1 cellular context compared by ENCODE assay signal in the genomic region with DNA sequence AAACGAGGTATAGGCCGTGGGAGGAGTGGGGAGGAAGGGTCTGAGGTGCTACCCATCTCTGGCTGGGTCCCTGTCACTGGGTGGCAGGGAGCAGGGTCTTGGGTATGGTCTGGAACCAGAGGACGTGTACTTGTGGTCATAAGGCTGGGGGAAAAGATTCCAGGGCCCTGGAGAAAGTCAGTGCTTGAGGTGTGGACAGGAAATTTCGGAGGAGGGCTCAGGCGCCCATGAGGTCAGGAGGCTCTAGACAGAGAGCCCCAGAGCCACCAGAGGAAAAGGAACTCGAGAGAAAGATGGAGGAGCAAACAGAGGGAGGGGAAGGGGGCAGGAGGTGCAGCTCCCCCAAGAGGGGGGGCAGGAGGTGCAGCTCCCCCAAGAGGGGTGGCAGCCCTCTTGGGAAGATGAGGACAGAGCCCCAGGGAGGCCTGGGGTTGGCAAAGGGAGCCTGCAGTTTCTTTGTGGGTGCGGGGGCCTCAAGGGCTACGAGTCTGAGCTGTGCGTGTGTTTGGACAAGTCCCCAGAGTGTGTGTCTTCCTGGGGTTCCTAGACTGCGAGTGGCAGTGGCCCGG.
TF ChIP-seq lines count a peak whose summit lies in the region.

No MANE protein-coding gene starts in this region.

TF ChIP-seq in K562, 482 proteins besides CTCF, POLR2A, EP300 and RAD21:
- peak; percentile 9; the same call in 1 of the 2 replicates for TF ChIP-seq LARP7 (IDR thresholded peaks at IDR 0.05)
- TF ChIP-seq, protein P1, sequence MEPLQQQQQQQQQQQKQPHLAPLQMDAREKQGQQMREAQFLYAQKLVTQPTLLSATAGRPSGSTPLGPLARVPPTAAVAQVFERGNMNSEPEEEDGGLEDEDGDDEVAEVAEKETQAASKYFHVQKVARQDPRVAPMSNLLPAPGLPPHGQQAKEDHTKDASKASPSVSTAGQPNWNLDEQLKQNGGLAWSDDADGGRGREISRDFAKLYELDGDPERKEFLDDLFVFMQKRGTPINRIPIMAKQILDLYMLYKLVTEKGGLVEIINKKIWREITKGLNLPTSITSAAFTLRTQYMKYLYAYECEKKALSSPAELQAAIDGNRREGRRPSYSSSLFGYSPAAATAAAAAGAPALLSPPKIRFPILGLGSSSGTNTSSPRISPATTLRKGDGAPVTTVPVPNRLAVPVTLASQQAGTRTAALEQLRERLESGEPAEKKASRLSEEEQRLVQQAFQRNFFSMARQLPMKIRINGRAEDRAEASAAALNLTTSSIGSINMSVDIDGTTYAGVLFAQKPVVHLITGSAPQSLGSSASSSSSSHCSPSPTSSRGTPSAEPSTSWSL (CRISPR knock-in tag; IDR thresholded peaks at IDR 0.05; ENCODE audit: borderline replicate concordance) = no peak
- no peak for TF ChIP-seq ZNF77 (CRISPR knock-in tag; IDR thresholded peaks at IDR 0.05)
- TF ChIP-seq ZKSCAN1 (IDR thresholded peaks at IDR 0.05; ENCODE audit: low read depth, low read length) = 0 out of 2 replicates have a peak, but pooled peaks have one; percentile 15
- peak; percentile 43; the same call in 1 of the 2 replicates for TF ChIP-seq NFRKB (IDR thresholded peaks at IDR 0.05; ENCODE audit: low read depth)
- no peak for TF ChIP-seq ATF4 (CRISPR knock-in tag; IDR thresholded peaks at IDR 0.05)
- TF ChIP-seq ZFX (CRISPR knock-in tag; IDR thresholded peaks at IDR 0.05) = no peak
- no peak for TF ChIP-seq GABPB2 (CRISPR knock-in tag; conservative IDR thresholded peaks at IDR 0.05)
- no peak for TF ChIP-seq ZNF274 (IDR thresholded peaks at IDR 0.05; ENCODE audit: borderline replicate concordance, low read depth, low read length)
- peak; percentile 23; the same call in 1 of the 2 replicates for TF ChIP-seq NR2C1 (IDR thresholded peaks at IDR 0.05)
- 0 out of 2 replicates have a peak, but pooled peaks have one; percentile 69 for TF ChIP-seq NR2C1 (tag; IDR thresholded peaks at IDR 0.05)
- no peak for TF ChIP-seq FOXJ2 (tag; IDR thresholded peaks at IDR 0.05)
- 0 out of 2 replicates have a peak, but pooled peaks have one; percentile 44 for TF ChIP-seq TAF15 (IDR thresholded peaks at IDR 0.05; ENCODE audit: low read depth, low read length)
- TF ChIP-seq, protein P2, sequence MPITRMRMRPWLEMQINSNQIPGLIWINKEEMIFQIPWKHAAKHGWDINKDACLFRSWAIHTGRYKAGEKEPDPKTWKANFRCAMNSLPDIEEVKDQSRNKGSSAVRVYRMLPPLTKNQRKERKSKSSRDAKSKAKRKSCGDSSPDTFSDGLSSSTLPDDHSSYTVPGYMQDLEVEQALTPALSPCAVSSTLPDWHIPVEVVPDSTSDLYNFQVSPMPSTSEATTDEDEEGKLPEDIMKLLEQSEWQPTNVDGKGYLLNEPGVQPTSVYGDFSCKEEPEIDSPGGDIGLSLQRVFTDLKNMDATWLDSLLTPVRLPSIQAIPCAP (CRISPR knock-in tag; IDR thresholded peaks at IDR 0.05; ENCODE audit: borderline replicate concordance) = no peak
- TF ChIP-seq ZBTB26 (CRISPR knock-in tag; IDR thresholded peaks at IDR 0.05) = no peak
- peak; percentile 59; the same call in 1 of the 2 replicates for TF ChIP-seq NBN (IDR thresholded peaks at IDR 0.05; ENCODE audit: low read depth)
- no peak for TF ChIP-seq POLR2G (IDR thresholded peaks at IDR 0.05; ENCODE audit: low read depth, low read length)
- no peak for TF ChIP-seq NCOA6 (IDR thresholded peaks at IDR 0.05)
- TF ChIP-seq, protein P3, sequence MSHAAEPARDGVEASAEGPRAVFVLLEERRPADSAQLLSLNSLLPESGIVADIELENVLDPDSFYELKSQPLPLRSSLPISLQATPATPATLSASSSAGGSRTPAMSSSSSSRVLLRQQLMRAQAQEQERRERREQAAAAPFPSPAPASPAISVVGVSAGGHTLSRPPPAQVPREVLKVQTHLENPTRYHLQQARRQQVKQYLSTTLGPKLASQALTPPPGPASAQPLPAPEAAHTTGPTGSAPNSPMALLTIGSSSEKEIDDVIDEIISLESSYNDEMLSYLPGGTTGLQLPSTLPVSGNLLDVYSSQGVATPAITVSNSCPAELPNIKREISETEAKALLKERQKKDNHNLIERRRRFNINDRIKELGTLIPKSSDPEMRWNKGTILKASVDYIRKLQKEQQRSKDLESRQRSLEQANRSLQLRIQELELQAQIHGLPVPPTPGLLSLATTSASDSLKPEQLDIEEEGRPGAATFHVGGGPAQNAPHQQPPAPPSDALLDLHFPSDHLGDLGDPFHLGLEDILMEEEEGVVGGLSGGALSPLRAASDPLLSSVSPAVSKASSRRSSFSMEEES (CRISPR knock-in tag; IDR thresholded peaks at IDR 0.05) = no peak
- no peak for TF ChIP-seq NFE2 (IDR thresholded peaks at IDR 0.05; ENCODE audit: low read depth)
- peak; percentile 26; the same call in 1 of the 2 replicates for TF ChIP-seq ZBTB7A (IDR thresholded peaks at IDR 0.05; ENCODE audit: borderline replicate concordance, control insufficient read depth, low read depth, low read length)
- peak in 1 of 3 experiments; percentile 5 for TF ChIP-seq YY1 (IDR thresholded peaks at IDR 0.05; ENCODE audit: borderline replicate concordance in 1 of 3, control insufficient read depth in 1 of 3, extremely low read depth in 1 of 3, insufficient read depth in 3 of 3, insufficient read length in 1 of 3, insufficient replicate concordance in 2 of 3, low read depth in 1 of 3, low read length in 2 of 3)
- peak; percentile 55 for TF ChIP-seq TAF7 (tag; IDR thresholded peaks at IDR 0.05)
- TF ChIP-seq, protein P4, sequence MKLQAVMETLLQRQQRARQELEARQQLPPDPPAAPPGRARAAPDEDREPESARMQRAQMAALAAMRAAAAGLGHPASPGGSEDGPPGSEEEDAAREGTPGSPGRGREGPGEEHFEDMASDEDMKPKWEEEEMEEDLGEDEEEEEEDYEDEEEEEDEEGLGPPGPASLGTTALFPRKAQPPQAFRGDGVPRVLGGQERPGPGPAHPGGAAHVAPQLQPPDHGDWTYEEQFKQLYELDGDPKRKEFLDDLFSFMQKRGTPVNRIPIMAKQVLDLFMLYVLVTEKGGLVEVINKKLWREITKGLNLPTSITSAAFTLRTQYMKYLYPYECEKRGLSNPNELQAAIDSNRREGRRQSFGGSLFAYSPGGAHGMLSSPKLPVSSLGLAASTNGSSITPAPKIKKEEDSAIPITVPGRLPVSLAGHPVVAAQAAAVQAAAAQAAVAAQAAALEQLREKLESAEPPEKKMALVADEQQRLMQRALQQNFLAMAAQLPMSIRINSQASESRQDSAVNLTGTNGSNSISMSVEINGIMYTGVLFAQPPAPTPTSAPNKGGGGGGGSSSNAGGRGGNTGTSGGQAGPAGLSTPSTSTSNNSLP (IDR thresholded peaks at IDR 0.05; ENCODE audit: borderline replicate concordance, low read depth, low read length) = no peak
- 0 out of 2 replicates have a peak, but pooled peaks have one; percentile 4 for TF ChIP-seq USF1 (CRISPR knock-in tag; IDR thresholded peaks at IDR 0.05)
- TF ChIP-seq, protein P5, sequence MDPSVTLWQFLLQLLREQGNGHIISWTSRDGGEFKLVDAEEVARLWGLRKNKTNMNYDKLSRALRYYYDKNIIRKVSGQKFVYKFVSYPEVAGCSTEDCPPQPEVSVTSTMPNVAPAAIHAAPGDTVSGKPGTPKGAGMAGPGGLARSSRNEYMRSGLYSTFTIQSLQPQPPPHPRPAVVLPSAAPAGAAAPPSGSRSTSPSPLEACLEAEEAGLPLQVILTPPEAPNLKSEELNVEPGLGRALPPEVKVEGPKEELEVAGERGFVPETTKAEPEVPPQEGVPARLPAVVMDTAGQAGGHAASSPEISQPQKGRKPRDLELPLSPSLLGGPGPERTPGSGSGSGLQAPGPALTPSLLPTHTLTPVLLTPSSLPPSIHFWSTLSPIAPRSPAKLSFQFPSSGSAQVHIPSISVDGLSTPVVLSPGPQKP (CRISPR knock-in tag; IDR thresholded peaks at IDR 0.05) = no peak
- 0 out of 2 replicates have a peak, but pooled peaks have one; percentile 40 for TF ChIP-seq HDGF (IDR thresholded peaks at IDR 0.05)
- TF ChIP-seq HDAC2 (IDR thresholded peaks at IDR 0.05) = peak; percentile 61
- 0 out of 2 replicates have a peak, but pooled peaks have one; percentile 45 for TF ChIP-seq SMARCE1 (IDR thresholded peaks at IDR 0.05)
- TF ChIP-seq ZC3H4 (CRISPR knock-in tag; IDR thresholded peaks at IDR 0.05; ENCODE audit: borderline replicate concordance) = no peak
- no peak for TF ChIP-seq ATF7 (IDR thresholded peaks at IDR 0.05)
- no peak for TF ChIP-seq ZNF23 (CRISPR knock-in tag; IDR thresholded peaks at IDR 0.05)
- TF ChIP-seq ZBTB8A (IDR thresholded peaks at IDR 0.05; ENCODE audit: partially characterized antibody) = no peak
- TF ChIP-seq, protein P6, sequence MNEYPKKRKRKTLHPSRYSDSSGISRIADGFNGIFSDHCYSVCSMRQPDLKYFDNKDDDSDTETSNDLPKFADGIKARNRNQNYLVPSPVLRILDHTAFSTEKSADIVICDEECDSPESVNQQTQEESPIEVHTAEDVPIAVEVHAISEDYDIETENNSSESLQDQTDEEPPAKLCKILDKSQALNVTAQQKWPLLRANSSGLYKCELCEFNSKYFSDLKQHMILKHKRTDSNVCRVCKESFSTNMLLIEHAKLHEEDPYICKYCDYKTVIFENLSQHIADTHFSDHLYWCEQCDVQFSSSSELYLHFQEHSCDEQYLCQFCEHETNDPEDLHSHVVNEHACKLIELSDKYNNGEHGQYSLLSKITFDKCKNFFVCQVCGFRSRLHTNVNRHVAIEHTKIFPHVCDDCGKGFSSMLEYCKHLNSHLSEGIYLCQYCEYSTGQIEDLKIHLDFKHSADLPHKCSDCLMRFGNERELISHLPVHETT (CRISPR knock-in tag; conservative IDR thresholded peaks at IDR 0.05 in 1 of 2, IDR thresholded peaks at IDR 0.05 in 1 of 2) = no peak
- TF ChIP-seq HDAC1 (IDR thresholded peaks at IDR 0.05) = no peak
- no peak for TF ChIP-seq THRAP3 (IDR thresholded peaks at IDR 0.05; ENCODE audit: borderline replicate concordance)
- no peak for TF ChIP-seq MTA2 (IDR thresholded peaks at IDR 0.05; ENCODE audit: low read depth)
- no peak for TF ChIP-seq ZNF707 (CRISPR knock-in tag; conservative IDR thresholded peaks at IDR 0.05)
- TF ChIP-seq SUPT5H (IDR thresholded peaks at IDR 0.05) = 0 out of 2 replicates have a peak, but pooled peaks have one; percentile 9
- TF ChIP-seq KDM5B (IDR thresholded peaks at IDR 0.05; ENCODE audit: insufficient replicate concordance, low read depth, low read length) = no peak
- TF ChIP-seq, protein P7, sequence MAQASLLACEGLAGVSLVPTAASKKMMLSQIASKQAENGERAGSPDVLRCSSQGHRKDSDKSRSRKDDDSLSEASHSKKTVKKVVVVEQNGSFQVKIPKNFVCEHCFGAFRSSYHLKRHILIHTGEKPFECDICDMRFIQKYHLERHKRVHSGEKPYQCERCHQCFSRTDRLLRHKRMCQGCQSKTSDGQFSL (CRISPR knock-in tag; IDR thresholded peaks at IDR 0.05) = peak; percentile 71
- TF ChIP-seq, protein P7 (tag; IDR thresholded peaks at IDR 0.05) = peak in 1 of 2 experiments; percentile 62; a peak in 1 of 4 replicates
- TF ChIP-seq POLR2B (IDR thresholded peaks at IDR 0.05; ENCODE audit: low read depth, partially characterized antibody) = peak; percentile 32
